In genomic region chr3:186413615-186414415, GRCh38 we compare ENCODE assay signal across 8 cellular contexts. TPM values are rescaled to one million over a fixed set of nuclear protein-coding genes. Genes with fewer than 3 reads are reported as not detected.
A peak's percentile ranks its signal among the peaks of the same experiment; 100 is the strongest.
DNase-seq lines count a peak whose midpoint lies in the region; ATAC-seq and TF ChIP-seq lines count a peak whose summit lies in the region.

No MANE protein-coding gene starts in this region.

- no peak overlapping the region for H2AFZ ChIP-seq in PC-9

- H3K4me3 Mint-ChIP-seq in stimulated activated naive CD8-positive, alpha-beta T cell treated with anti-CD3 and anti-CD28 coated beads, Interleukin-15, amount 100 ng/mL, for 72 hours = peak overlapping the region; percentile 68 to 73

- H3K4me3 ChIP-seq in PC-9 (no peak overlapping the region), choroid plexus epithelial cell (ENCODE audit: low read depth, low read length) (peak overlapping the region; percentile 21), lower leg skin (ENCODE audit: low read depth, poor library complexity, severe bottlenecking) (no peak overlapping the region)

- no peak for TF ChIP-seq POLR2A in lower leg skin (IDR thresholded peaks at IDR 0.05)

- H3K79me2 ChIP-seq in PC-9 (ENCODE audit: low read depth) = no peaks in the 10 kb centered on the region

- H3K4me1 ChIP-seq in PC-9 (replicated peaks; ENCODE audit: insufficient read depth) = peaks cover 21% of the 10 kb centered on the region

- DNase-seq in NCI-H524 (lab: John Stamatoyannopoulos, UW) (peak; percentile 10 to 48), NCI-H524 treated with DMSO at 0.1 percent for 48 hours (lab: John Stamatoyannopoulos, UW) (no peak), PC-9 (peak in 1 of 2 experiments; percentile 30), choroid plexus epithelial cell (ENCODE audit: low read depth) (no peak), lower leg skin (ENCODE audit: low spot score in 2 of 2) (peak; percentile 27 to 86), hepatic stellate cell (ENCODE audit: low spot score) (no peak)
- DNase-seq in stimulated activated naive CD8-positive, alpha-beta T cell treated with anti-CD3 and anti-CD28 coated beads, Interleukin-15, amount 100 ng/mL, for 72 hours = no peak

- CTCF ChIA-PET in PC-9 (lab: Charles Lee) = no interaction called here

- peaks cover 40% of the 10 kb centered on the region for H3K4me1 Mint-ChIP-seq in stimulated activated naive CD8-positive, alpha-beta T cell treated with anti-CD3 and anti-CD28 coated beads, Interleukin-15, amount 100 ng/mL, for 72 hours

- no TSS peak for BruUV-seq in PC-9 (replicated peaks; lab: Mats Ljungman, UMichigan)

- H3K27me3 ChIP-seq in PC-9 (ENCODE audit: insufficient read depth, low read depth) = peaks cover 71% of the 10 kb centered on the region

- H3K9me3 Mint-ChIP-seq in stimulated activated naive CD8-positive, alpha-beta T cell treated with anti-CD3 and anti-CD28 coated beads, Interleukin-15, amount 100 ng/mL, for 72 hours = no peaks in the 10 kb centered on the region

- H3K27ac Mint-ChIP-seq in stimulated activated naive CD8-positive, alpha-beta T cell treated with anti-CD3 and anti-CD28 coated beads, Interleukin-15, amount 100 ng/mL, for 72 hours = peak overlapping the region in 1 of 2 donors; percentile 9

- TF ChIP-seq CTCF in PC-9 (conservative IDR thresholded peaks at IDR 0.05) = no peak
- TF ChIP-seq CTCF in choroid plexus epithelial cell (conservative IDR thresholded peaks at IDR 0.05; ENCODE audit: low read depth, low read length) = no peak
- no peak for TF ChIP-seq CTCF in lower leg skin (IDR thresholded peaks at IDR 0.05)

- H3K27ac ChIP-seq in PC-9 = no peak overlapping the region

- no peaks in the 10 kb centered on the region for H3K9me3 ChIP-seq in PC-9 (ENCODE audit: insufficient read depth, low read depth)

- H3K4me2 ChIP-seq in PC-9 = peak overlapping the region; percentile 27; the same call in 1 of the 2 replicates

- H3K36me3 ChIP-seq in PC-9 (ENCODE audit: low read depth) = no peaks in the 10 kb centered on the region

- ATAC-seq in HG03354 (IDR thresholded peaks at IDR 0.05; ENCODE audit: poor library complexity, severe bottlenecking, unreplicated experiment) = peak; percentile 52
- ATAC-seq in stimulated activated naive CD8-positive, alpha-beta T cell treated with anti-CD3 and anti-CD28 coated beads, Interleukin-15, amount 100 ng/mL, for 72 hours = peak; percentile 52

- no peaks in the 10 kb centered on the region for H3K9me2 ChIP-seq in PC-9 (ENCODE audit: insufficient read depth)

- peaks cover 35% of the 10 kb centered on the region for H3K27me3 Mint-ChIP-seq in stimulated activated naive CD8-positive, alpha-beta T cell treated with anti-CD3 and anti-CD28 coated beads, Interleukin-15, amount 100 ng/mL, for 72 hours

- 0 out of 2 replicates have a peak, but pooled peaks cover 6% of the 10 kb centered on the region for H3F3A ChIP-seq in PC-9 (ENCODE audit: insufficient read depth, low read depth)

- WGBS in lower leg skin, 2 donors = 4 to 8% methylated on average over 22 of the region's 22 CpGs

- intact Hi-C loops in PC-9 (cut with micrococcal nuclease; ENCODE audit: unreplicated experiment) = no loop called here
- intact Hi-C loops in lower leg skin (cut with DNase I; ENCODE audit: low total_unique reads) = no loop called here

- POLR2A ChIA-PET in PC-9 (lab: Charles Lee; ENCODE audit: unreplicated experiment) = no interaction called here

- H4K20me1 ChIP-seq in PC-9 (ENCODE audit: insufficient read depth) = no peaks in the 10 kb centered on the region

RNA-seq across cellular contexts. Expression of gene DGKG, which starts 51.8 kb away (rescaled TPM):
- total RNA-seq in PC-9 (2021) (9.8 and 20.0 TPM in 2 replicates), lower leg skin (1 to 10 TPM; 1.1 to 9.5 (median 1.7) TPM)

Comparison
In these comparisons a context has a peak if more than half of its experiments do, and no peak if none do; other contexts are left out.
1. DNase-seq: peak in NCI-H524 (2 of 2) and lower leg skin (2 of 2); none in NCI-H524 treated with DMSO at 0.1 percent for 48 hours (single experiment), choroid plexus epithelial cell (single experiment), stimulated activated naive CD8-positive, alpha-beta T cell treated with anti-CD3 and anti-CD28 coated beads, Interleukin-15, amount 100 ng/mL, for 72 hours (0 of 2) and hepatic stellate cell (single experiment).